ENCODE assay signal across 8 cellular contexts in the genomic region with DNA sequence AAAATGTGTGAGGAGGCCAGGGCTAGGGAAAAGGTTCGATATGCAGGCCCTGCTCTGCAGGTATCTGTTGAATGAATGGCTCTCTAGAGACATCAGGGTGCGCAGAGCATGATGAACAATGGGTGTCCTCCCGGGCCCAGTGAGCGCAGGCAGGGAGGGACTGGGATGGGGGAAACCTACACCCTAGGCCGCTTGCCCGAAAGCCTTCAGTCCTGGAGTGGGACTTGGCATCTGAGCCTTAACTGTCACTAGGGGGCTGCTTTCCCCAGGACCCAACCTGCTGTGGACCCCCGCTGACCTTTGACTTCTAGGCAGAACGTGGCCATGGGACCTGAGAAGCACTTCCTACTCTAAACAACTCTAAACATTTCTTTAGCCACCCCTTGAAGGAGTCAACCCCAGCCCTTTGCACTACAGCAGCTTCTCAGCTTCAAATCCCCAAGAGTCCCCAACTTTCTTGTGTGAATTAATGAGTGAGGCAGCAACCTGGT. TPM values are rescaled to one million over a fixed set of nuclear protein-coding genes. Genes with fewer than 3 reads are reported as not detected.
DNase-seq lines count a peak whose midpoint lies in the region; ATAC-seq, FAIRE-seq and TF ChIP-seq lines count a peak whose summit lies in the region.

No MANE protein-coding gene starts in this region.

- FAIRE-seq in D721Med (lab: Jason Lieb, UNC): no peak

- TF ChIP-seq CTCF in KMS-11 (conservative IDR thresholded peaks at IDR 0.05; ENCODE audit: low read depth, low read length) (no peak), D721Med (IDR thresholded peaks at IDR 0.05; ENCODE audit: insufficient read depth, missing control alignments) (no peak)

- H3K36me3 Mint-ChIP-seq in immature natural killer cell: no peaks in the 10 kb centered on the region

- H3K4me3 Mint-ChIP-seq in immature natural killer cell: peak overlapping the region; percentile 63 to 79 (median 69)
- peak overlapping the region; percentile 74 to 79 for H3K4me3 Mint-ChIP-seq in stimulated activated naive CD8-positive, alpha-beta T cell treated with anti-CD3 and anti-CD28 coated beads, Interleukin-15, amount 100 ng/mL, for 72 hours

- H3K79me2 ChIP-seq in KMS-11 (ENCODE audit: insufficient read depth, low read depth): no peaks in the 10 kb centered on the region

- ATAC-seq in stimulated activated naive CD8-positive, alpha-beta T cell treated with anti-CD3 and anti-CD28 coated beads, Interleukin-15, amount 100 ng/mL, for 72 hours: no peak
- ATAC-seq in HG03095 (IDR thresholded peaks at IDR 0.05; ENCODE audit: unreplicated experiment): no peak

- peak overlapping the region; percentile 100 for H2AFZ ChIP-seq in KMS-11 (ENCODE audit: low read depth)

- H3K4me2 ChIP-seq in KMS-11: peak overlapping the region; percentile 97

- WGBS in adipose tissue, 3 donors: 40 to 49% (median 47%) methylated on average over 8 of the region's 8 CpGs

- H3K27me3 Mint-ChIP-seq in immature natural killer cell (ENCODE audit: low read depth in 3 of 3): peaks cover 0 to 4% (median 4%) of the 10 kb centered on the region in 3 donors
- H3K27me3 Mint-ChIP-seq in stimulated activated naive CD8-positive, alpha-beta T cell treated with anti-CD3 and anti-CD28 coated beads, Interleukin-15, amount 100 ng/mL, for 72 hours: no peaks in the 10 kb centered on the region

- peaks cover 17% of the 10 kb centered on the region for H3K4me1 ChIP-seq in KMS-11 (ENCODE audit: low read depth, poor library complexity, severe bottlenecking)

- peak overlapping the region; percentile 35 for H3K4me3 ChIP-seq in KMS-11 (IDR thresholded peaks at IDR 0.05; ENCODE audit: insufficient read depth, low read depth, low read length)

- H4K20me1 ChIP-seq in KMS-11 (ENCODE audit: insufficient read depth): no peaks in the 10 kb centered on the region

- H3K9me3 Mint-ChIP-seq in immature natural killer cell: no peaks in the 10 kb centered on the region
- no peaks in the 10 kb centered on the region for H3K9me3 Mint-ChIP-seq in stimulated activated naive CD8-positive, alpha-beta T cell treated with anti-CD3 and anti-CD28 coated beads, Interleukin-15, amount 100 ng/mL, for 72 hours

- peak overlapping the region; percentile 61; the same call in 1 of the 2 replicates for H3K9ac ChIP-seq in KMS-11

- no peak overlapping the region for H3K27ac Mint-ChIP-seq in immature natural killer cell
- H3K27ac Mint-ChIP-seq in stimulated activated naive CD8-positive, alpha-beta T cell treated with anti-CD3 and anti-CD28 coated beads, Interleukin-15, amount 100 ng/mL, for 72 hours: no peak overlapping the region

- H3K27me3 ChIP-seq in KMS-11 (ENCODE audit: insufficient read depth, low read depth): no peaks in the 10 kb centered on the region

- no peak for DNase-seq in immature natural killer cell
- DNase-seq in stimulated activated naive CD8-positive, alpha-beta T cell treated with anti-CD3 and anti-CD28 coated beads, Interleukin-15, amount 100 ng/mL, for 72 hours: no peak
- DNase-seq in anterior cingulate cortex (lab: John Stamatoyannopoulos, UW): no peak
- no peak for DNase-seq in D721Med (ENCODE audit: insufficient read length, low spot score)
- DNase-seq in epidermal melanocyte (ENCODE audit: insufficient read length, low spot score): no peak

- no peaks in the 10 kb centered on the region for H3K36me3 ChIP-seq in KMS-11 (ENCODE audit: insufficient read depth)

- H3K27ac ChIP-seq in KMS-11 (no peak overlapping the region), adipose tissue (ENCODE audit: low read depth, low read length) (peak overlapping the region; percentile 71)

- H3K4me1 Mint-ChIP-seq in immature natural killer cell: peaks cover 22 to 28% of the 10 kb centered on the region in 2 donors
- H3K4me1 Mint-ChIP-seq in stimulated activated naive CD8-positive, alpha-beta T cell treated with anti-CD3 and anti-CD28 coated beads, Interleukin-15, amount 100 ng/mL, for 72 hours: peaks cover 46% of the 10 kb centered on the region

RNA-seq across cellular contexts. Expression of a gene that starts 0.4 kb away (rescaled TPM):
- 10 to 100 TPM; 16.5 to 93.0 (median 56.0) TPM for polyA plus RNA-seq in adipose tissue
- polyA plus RNA-seq in immature natural killer cell: 1 to 10 TPM; 2.0 to 5.1 (median 3.6) TPM

RNA-seq across cellular contexts. Expression of a gene that starts 7.4 kb away (rescaled TPM):
- polyA plus RNA-seq in adipose tissue (100 to 1,000 TPM in 1 of 3 donors, 10 to 100 TPM in 1, 1 to 10 TPM in 1; 8.8 to 133 (median 63.9) TPM), immature natural killer cell (not detected)

RNA-seq across cellular contexts. Expression of a gene that starts 15.9 kb away (rescaled TPM):
- polyA plus RNA-seq in adipose tissue (under 1 TPM in 2 of 3 donors, not detected in 1; 0.07 to 0.61 TPM), immature natural killer cell (not detected)

RNA-seq across cellular contexts. Expression of a gene that starts 25.2 kb away (rescaled TPM):
- 1 to 10 TPM in 1 of 3 donors, under 1 TPM in 2; 0.43 to 1.2 (median 0.94) TPM for polyA plus RNA-seq in adipose tissue
- polyA plus RNA-seq in immature natural killer cell: not detected

RNA-seq across cellular contexts. Expression of a gene that starts 25.4 kb away (rescaled TPM):
- 100 to 1,000 TPM in 1 of 3 donors, 10 to 100 TPM in 1, under 1 TPM in 1; 0.67 to 104 (median 12.5) TPM for polyA plus RNA-seq in adipose tissue
- 100 to 1,000 TPM; 157 to 211 (median 158) TPM for polyA plus RNA-seq in immature natural killer cell

Comparison
In these comparisons a context has a peak if more than half of its experiments do, and no peak if none do; other contexts are left out.
1. RNA of a gene that starts 7.4 kb away (polyA plus RNA-seq): 8.8 to 133 TPM in adipose tissue; not detected in immature natural killer cell; every median in the first group is over 4 times any median in the second.